ENCODE assay signal across 1 cellular context in the genomic region with DNA sequence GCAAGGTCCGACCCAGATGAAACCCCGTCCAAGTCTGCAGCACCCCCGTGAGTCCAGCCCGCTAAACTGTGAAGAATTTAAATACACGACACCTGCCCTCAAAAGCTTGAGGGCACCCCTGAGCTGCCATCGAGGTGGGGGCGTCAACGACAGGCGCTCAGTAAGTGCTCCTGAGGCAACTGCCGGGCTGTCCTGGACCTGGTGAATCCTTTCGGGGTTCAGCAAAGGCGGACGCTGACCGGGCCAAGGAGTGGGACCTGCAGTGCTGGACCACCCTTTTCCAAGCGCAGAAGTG.
TF ChIP-seq lines count a peak whose summit lies in the region.

No MANE protein-coding gene starts in this region.

TF ChIP-seq in WTC11, 78 proteins besides CTCF, POLR2A, EP300 and RAD21 (continued from another document):
- TF ChIP-seq, protein P1, sequence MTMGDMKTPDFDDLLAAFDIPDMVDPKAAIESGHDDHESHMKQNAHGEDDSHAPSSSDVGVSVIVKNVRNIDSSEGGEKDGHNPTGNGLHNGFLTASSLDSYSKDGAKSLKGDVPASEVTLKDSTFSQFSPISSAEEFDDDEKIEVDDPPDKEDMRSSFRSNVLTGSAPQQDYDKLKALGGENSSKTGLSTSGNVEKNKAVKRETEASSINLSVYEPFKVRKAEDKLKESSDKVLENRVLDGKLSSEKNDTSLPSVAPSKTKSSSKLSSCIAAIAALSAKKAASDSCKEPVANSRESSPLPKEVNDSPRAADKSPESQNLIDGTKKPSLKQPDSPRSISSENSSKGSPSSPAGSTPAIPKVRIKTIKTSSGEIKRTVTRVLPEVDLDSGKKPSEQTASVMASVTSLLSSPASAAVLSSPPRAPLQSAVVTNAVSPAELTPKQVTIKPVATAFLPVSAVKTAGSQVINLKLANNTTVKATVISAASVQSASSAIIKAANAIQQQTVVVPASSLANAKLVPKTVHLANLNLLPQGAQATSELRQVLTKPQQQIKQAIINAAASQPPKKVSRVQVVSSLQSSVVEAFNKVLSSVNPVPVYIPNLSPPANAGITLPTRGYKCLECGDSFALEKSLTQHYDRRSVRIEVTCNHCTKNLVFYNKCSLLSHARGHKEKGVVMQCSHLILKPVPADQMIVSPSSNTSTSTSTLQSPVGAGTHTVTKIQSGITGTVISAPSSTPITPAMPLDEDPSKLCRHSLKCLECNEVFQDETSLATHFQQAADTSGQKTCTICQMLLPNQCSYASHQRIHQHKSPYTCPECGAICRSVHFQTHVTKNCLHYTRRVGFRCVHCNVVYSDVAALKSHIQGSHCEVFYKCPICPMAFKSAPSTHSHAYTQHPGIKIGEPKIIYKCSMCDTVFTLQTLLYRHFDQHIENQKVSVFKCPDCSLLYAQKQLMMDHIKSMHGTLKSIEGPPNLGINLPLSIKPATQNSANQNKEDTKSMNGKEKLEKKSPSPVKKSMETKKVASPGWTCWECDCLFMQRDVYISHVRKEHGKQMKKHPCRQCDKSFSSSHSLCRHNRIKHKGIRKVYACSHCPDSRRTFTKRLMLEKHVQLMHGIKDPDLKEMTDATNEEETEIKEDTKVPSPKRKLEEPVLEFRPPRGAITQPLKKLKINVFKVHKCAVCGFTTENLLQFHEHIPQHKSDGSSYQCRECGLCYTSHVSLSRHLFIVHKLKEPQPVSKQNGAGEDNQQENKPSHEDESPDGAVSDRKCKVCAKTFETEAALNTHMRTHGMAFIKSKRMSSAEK (CRISPR knock-in tag; IDR thresholded peaks at IDR 0.05; ENCODE audit: borderline replicate concordance), result no peak
- TF ChIP-seq EMX1 (CRISPR knock-in tag; IDR thresholded peaks at IDR 0.05) (no peak), ZNF263 (CRISPR knock-in tag; IDR thresholded peaks at IDR 0.05; ENCODE audit: low read depth) (no peak), ZNF232 (CRISPR knock-in tag; IDR thresholded peaks at IDR 0.05) (no peak), JAZF1 (CRISPR knock-in tag; IDR thresholded peaks at IDR 0.05) (no peak), NR1H2 (CRISPR knock-in tag; IDR thresholded peaks at IDR 0.05) (no peak), NFYB (CRISPR knock-in tag; conservative IDR thresholded peaks at IDR 0.05; ENCODE audit: low read depth) (no peak), JUN (CRISPR knock-in tag; IDR thresholded peaks at IDR 0.05) (no peak), NR3C1 (CRISPR knock-in tag; conservative IDR thresholded peaks at IDR 0.05; ENCODE audit: low read depth) (no peak), TEAD1 (CRISPR knock-in tag; IDR thresholded peaks at IDR 0.05) (no peak), SMAD4 (CRISPR knock-in tag; IDR thresholded peaks at IDR 0.05) (no peak), ZNF671 (CRISPR knock-in tag; IDR thresholded peaks at IDR 0.05) (no peak), TEAD4 (CRISPR knock-in tag; IDR thresholded peaks at IDR 0.05) (no peak)
